In genomic region chr11:64710418-64711137, GRCh38 we compare ENCODE assay signal across 1 cellular context.
TF ChIP-seq lines count a peak whose summit lies in the region.

No MANE protein-coding gene starts in this region.

TF ChIP-seq in K562, 482 proteins besides CTCF, POLR2A, EP300 and RAD21:
- no peak for TF ChIP-seq FUS (optimal IDR thresholded peaks at IDR 0.05; ENCODE audit: low read depth, low read length)
- TF ChIP-seq ASH1L (IDR thresholded peaks at IDR 0.05; ENCODE audit: borderline replicate concordance, low read depth, partially characterized antibody), result no peak
- 0 out of 2 replicates have a peak, but pooled peaks have one; percentile 14 for TF ChIP-seq JUN (IDR thresholded peaks at IDR 0.05; ENCODE audit: borderline replicate concordance, low read depth, low read length)
- TF ChIP-seq JUN (CRISPR knock-in tag; IDR thresholded peaks at IDR 0.05; ENCODE audit: borderline replicate concordance), result no peak
- peak; percentile 71 for TF ChIP-seq FOSL1 (tag; conservative IDR thresholded peaks at IDR 0.05)
- TF ChIP-seq JUND (IDR thresholded peaks at IDR 0.05; ENCODE audit: borderline replicate concordance, low read depth, low read length), result peak; percentile 59; the same call in 1 of the 2 replicates
- TF ChIP-seq JUND (tag; IDR thresholded peaks at IDR 0.05; ENCODE audit: borderline replicate concordance, low read depth, low read length), result peak; percentile 49; the same call in 1 of the 3 replicates
- no peak for TF ChIP-seq ZKSCAN1 (IDR thresholded peaks at IDR 0.05; ENCODE audit: low read depth, low read length)
- peak; percentile 43 for TF ChIP-seq ATF3 (IDR thresholded peaks at IDR 0.05)
- TF ChIP-seq ATF3 (CRISPR knock-in tag; conservative IDR thresholded peaks at IDR 0.05), result no peak
